In the genomic region with DNA sequence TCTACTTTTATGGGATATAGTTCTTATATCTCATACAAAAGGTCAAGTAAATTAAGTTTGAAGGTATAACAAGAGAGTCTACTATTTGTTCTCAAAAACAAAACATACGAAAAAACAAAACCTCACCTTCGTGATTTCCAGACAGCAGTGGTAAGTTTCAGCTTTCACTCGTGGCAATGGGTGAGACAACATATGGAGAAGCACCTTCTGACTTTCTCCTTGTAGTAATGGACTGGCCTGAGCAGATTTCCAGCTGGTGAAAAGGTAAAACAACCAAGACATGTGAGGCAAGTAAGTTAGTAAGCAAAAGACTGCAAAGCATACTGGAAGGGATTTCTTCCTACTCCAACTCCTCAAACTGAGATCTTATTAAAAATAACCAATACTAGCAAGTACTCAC, we compare ENCODE assay signal across 1 cellular context.
TF ChIP-seq lines count a peak whose summit lies in the region.

No MANE protein-coding gene starts in this region.

TF ChIP-seq in GM23338, 12 proteins besides CTCF, POLR2A, EP300 and RAD21 (continued from another document):
- TF ChIP-seq, protein P1, sequence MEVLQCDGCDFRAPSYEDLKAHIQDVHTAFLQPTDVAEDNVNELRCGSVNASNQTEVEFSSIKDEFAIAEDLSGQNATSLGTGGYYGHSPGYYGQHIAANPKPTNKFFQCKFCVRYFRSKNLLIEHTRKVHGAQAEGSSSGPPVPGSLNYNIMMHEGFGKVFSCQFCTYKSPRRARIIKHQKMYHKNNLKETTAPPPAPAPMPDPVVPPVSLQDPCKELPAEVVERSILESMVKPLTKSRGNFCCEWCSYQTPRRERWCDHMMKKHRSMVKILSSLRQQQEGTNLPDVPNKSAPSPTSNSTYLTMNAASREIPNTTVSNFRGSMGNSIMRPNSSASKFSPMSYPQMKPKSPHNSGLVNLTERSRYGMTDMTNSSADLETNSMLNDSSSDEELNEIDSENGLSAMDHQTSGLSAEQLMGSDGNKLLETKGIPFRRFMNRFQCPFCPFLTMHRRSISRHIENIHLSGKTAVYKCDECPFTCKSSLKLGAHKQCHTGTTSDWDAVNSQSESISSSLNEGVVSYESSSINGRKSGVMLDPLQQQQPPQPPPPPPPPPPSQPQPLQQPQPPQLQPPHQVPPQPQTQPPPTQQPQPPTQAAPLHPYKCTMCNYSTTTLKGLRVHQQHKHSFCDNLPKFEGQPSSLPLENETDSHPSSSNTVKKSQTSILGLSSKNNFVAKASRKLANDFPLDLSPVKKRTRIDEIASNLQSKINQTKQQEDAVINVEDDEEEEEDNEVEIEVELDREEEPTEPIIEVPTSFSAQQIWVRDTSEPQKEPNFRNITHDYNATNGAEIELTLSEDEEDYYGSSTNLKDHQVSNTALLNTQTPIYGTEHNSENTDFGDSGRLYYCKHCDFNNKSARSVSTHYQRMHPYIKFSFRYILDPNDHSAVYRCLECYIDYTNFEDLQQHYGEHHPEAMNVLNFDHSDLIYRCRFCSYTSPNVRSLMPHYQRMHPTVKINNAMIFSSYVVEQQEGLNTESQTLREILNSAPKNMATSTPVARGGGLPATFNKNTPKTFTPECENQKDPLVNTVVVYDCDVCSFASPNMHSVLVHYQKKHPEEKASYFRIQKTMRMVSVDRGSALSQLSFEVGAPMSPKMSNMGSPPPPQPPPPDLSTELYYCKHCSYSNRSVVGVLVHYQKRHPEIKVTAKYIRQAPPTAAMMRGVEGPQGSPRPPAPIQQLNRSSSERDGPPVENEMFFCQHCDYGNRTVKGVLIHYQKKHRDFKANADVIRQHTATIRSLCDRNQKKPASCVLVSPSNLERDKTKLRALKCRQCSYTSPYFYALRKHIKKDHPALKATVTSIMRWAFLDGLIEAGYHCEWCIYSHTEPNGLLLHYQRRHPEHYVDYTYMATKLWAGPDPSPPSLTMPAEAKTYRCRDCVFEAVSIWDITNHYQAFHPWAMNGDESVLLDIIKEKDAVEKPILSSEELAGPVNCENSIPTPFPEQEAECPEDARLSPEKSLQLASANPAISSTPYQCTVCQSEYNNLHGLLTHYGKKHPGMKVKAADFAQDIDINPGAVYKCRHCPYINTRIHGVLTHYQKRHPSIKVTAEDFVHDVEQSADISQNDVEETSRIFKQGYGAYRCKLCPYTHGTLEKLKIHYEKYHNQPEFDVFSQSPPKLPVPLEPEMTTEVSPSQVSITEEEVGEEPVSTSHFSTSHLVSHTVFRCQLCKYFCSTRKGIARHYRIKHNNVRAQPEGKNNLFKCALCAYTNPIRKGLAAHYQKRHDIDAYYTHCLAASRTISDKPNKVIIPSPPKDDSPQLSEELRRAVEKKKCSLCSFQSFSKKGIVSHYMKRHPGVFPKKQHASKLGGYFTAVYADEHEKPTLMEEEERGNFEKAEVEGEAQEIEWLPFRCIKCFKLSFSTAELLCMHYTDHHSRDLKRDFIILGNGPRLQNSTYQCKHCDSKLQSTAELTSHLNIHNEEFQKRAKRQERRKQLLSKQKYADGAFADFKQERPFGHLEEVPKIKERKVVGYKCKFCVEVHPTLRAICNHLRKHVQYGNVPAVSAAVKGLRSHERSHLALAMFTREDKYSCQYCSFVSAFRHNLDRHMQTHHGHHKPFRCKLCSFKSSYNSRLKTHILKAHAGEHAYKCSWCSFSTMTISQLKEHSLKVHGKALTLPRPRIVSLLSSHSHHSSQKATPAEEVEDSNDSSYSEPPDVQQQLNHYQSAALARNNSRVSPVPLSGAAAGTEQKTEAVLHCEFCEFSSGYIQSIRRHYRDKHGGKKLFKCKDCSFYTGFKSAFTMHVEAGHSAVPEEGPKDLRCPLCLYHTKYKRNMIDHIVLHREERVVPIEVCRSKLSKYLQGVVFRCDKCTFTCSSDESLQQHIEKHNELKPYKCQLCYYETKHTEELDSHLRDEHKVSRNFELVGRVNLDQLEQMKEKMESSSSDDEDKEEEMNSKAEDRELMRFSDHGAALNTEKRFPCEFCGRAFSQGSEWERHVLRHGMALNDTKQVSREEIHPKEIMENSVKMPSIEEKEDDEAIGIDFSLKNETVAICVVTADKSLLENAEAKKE (CRISPR knock-in tag; IDR thresholded peaks at IDR 0.05): no peak
- TF ChIP-seq, protein P2, sequence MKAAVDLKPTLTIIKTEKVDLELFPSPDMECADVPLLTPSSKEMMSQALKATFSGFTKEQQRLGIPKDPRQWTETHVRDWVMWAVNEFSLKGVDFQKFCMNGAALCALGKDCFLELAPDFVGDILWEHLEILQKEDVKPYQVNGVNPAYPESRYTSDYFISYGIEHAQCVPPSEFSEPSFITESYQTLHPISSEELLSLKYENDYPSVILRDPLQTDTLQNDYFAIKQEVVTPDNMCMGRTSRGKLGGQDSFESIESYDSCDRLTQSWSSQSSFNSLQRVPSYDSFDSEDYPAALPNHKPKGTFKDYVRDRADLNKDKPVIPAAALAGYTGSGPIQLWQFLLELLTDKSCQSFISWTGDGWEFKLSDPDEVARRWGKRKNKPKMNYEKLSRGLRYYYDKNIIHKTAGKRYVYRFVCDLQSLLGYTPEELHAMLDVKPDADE (IDR thresholded peaks at IDR 0.05): no peak
- TF ChIP-seq EZH2phosphoT487 (IDR thresholded peaks at IDR 0.05; ENCODE audit: unreplicated experiment): no peak
- no peak for TF ChIP-seq NANOG (IDR thresholded peaks at IDR 0.05; ENCODE audit: borderline replicate concordance)
- TF ChIP-seq EZH2 (IDR thresholded peaks at IDR 0.05; ENCODE audit: low read depth, unreplicated experiment): no peak
- TF ChIP-seq POLR2AphosphoS5 (IDR thresholded peaks at IDR 0.05; ENCODE audit: low read depth): no peak
- no peak for TF ChIP-seq STAT1 (IDR thresholded peaks at IDR 0.05; ENCODE audit: unreplicated experiment)
TF ChIP-seq in GM23338: peak in this region for 0.
